Comparison of ENCODE assay signal across 9 cellular contexts in the genomic region with DNA sequence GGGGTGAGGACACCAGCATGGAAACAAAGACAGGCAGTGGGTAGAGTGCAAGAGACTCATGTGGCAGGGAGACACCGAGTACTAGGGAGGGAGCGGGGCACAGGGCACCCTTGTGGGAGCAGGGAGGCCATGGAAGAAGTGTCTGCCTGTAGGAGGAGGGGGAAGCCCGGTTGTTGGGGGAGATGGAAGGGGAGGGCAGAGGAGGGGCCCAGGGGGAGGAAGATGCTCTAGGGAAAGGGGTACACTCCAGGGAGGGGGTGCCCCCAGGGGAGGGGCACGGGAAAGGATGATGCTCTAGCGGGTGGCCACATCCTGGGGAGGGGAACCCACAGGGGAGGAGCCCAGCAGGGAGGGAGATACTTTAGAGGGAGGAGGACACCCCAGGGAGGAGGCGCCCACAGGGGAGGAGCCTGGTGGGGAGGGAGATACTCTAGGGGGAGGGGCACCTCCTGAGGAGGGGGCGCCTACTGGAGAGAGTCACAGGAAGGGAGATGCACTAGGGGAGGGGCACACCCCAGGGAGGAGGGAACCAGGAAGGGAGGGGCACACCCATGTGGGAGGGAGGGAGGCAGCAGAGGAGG. TPM values are rescaled to one million over a fixed set of nuclear protein-coding genes. Genes with fewer than 3 reads are reported as not detected.
DNase-seq lines count a peak whose midpoint lies in the region; ATAC-seq, FAIRE-seq and TF ChIP-seq lines count a peak whose summit lies in the region.
"Had no signal": no experiment of that assay in that cellular context is flagged by ENCODE, and none has a peak within 500 bp of the region (broad histone marks: within the 10 kb centered on the region; RNA-seq: fewer than 3 reads in every experiment).

No MANE protein-coding gene starts in this region.

- intact Hi-C loops in CD4-positive, alpha-beta T cell (cut with DNase I, micrococcal nuclease), result no loop called here
- intact Hi-C loops in activated CD4-positive, alpha-beta T cell treated with anti-CD3 and anti-CD28 coated beads, Interleukin-2, amount 10 ng/mL, durations not matched to agents 24 days and 14 days (cut with micrococcal nuclease), result no loop called here
- intact Hi-C loops in K562 (cut with micrococcal nuclease), result no loop called here
- intact Hi-C loops in ovary (cut with DNase I), result no loop called here

- no peaks in the 10 kb centered on the region for H3K79me2 ChIP-seq in K562 (ENCODE audit: control insufficient read depth, insufficient read depth, low read length)

- H3K36me3 Mint-ChIP-seq in CD4-positive, alpha-beta T cell (ENCODE audit: low read depth), result no peaks in the 10 kb centered on the region
- H3K36me3 Mint-ChIP-seq in activated CD4-positive, alpha-beta T cell treated with anti-CD3 and anti-CD28 coated beads, Interleukin-2, amount 10 ng/mL, durations not matched to agents 24 days and 14 days (ENCODE audit: low read depth), result peaks cover 3% of the 10 kb centered on the region

- POLR2A ChIA-PET in CD4-positive, alpha-beta T cell (lab: Charles Lee), result no interaction called here
- POLR2A ChIA-PET in K562 (lab: Yijun Ruan, JAX), result no interaction called here

- in situ Hi-C loops in K562 (cut with MboI), result no loop called here

- no peak for ATAC-seq in CD4-positive, alpha-beta T cell (ENCODE audit: poor library complexity)
- peak; percentile 60 for ATAC-seq in K562
- no peak for ATAC-seq in HG03108 (IDR thresholded peaks at IDR 0.05; ENCODE audit: unreplicated experiment)

- CTCF ChIA-PET in CD4-positive, alpha-beta T cell (lab: Charles Lee), result no interaction called here
- CTCF ChIA-PET in K562 (lab: Yijun Ruan, JAX; ENCODE audit: low intra/inter-chr PET ratio), result no interaction called here

- H3K4me3 ChIP-seq in K562 (no peak overlapping the region), ovary (no peak overlapping the region)

- no peak for TF ChIP-seq RAD21 in K562 (CRISPR knock-in tag; conservative IDR thresholded peaks at IDR 0.05 in 1 of 2, IDR thresholded peaks at IDR 0.05 in 1 of 2)

- TF ChIP-seq EP300 in K562 (IDR thresholded peaks at IDR 0.05; ENCODE audit: low read length) (no peak), ovary (IDR thresholded peaks at IDR 0.05) (no peak)

- H3K9me3 ChIP-seq in CD4-positive, alpha-beta T cell (ENCODE audit: control insufficient read depth, low read length), result peaks cover 4% of the 10 kb centered on the region
- H3K9me3 ChIP-seq in K562 (replicated peaks; ENCODE audit: control insufficient read depth, insufficient read depth, low read depth, low read length), result no peaks in the 10 kb centered on the region; the same call in 1 of the 2 replicates
- no peaks in the 10 kb centered on the region for H3K9me3 ChIP-seq in ovary

- WGBS in K562 (ENCODE audit: insufficient coverage, low coverage, missing lambda C conversion rate), result 6% methylated on average over 3 of the region's 7 CpGs
- 56 to 62% (median 60%) methylated on average over 7 of the region's 7 CpGs for WGBS in ovary, 3 donors

- TF ChIP-seq POLR2A in K562 (conservative IDR thresholded peaks at IDR 0.05) (no peak), ovary (IDR thresholded peaks at IDR 0.05) (no peak)

- H3K27me3 ChIP-seq in CD4-positive, alpha-beta T cell (ENCODE audit: control insufficient read depth, insufficient read depth, low read length), result no peaks in the 10 kb centered on the region
- H3K27me3 ChIP-seq in K562 (ENCODE audit: control insufficient read depth in 2 of 2, insufficient read depth in 2 of 2, low read length in 2 of 2), result peaks cover 7 to 41% of the 10 kb centered on the region in 2 experiments
- no peaks in the 10 kb centered on the region for H3K27me3 ChIP-seq in ovary

- no TSS peak for BruUV-seq in K562 (replicated peaks; lab: Mats Ljungman, UMichigan)

- peak in 9 of 10 experiments; percentile 51 to 83 (median 70) for DNase-seq in CD4-positive, alpha-beta T cell
- DNase-seq in activated CD4-positive, alpha-beta T cell treated with anti-CD3 and anti-CD28 coated beads, Interleukin-2, amount 10 ng/mL, durations not matched to agents 24 days and 14 days, result peak; percentile 96
- peak in 2 of 4 experiments; percentile 46 to 48 for DNase-seq in K562 (ENCODE audit: extremely low read depth in 1 of 4, low spot score in 3 of 4)
- DNase-seq in stimulated activated CD4-positive, alpha-beta T cell treated with anti-CD3 and anti-CD28 coated beads, Interleukin-2, amount 100 ng/mL, for 24 hours, result peak; percentile 49 to 58
- no peak for DNase-seq in NCI-H2107 treated with DMSO at 0.1 percent for 48 hours (lab: John Stamatoyannopoulos, UW; ENCODE audit: unreplicated experiment)
- DNase-seq in caudate nucleus (lab: John Stamatoyannopoulos, UW), result no peak
- no peak for DNase-seq in ovary
- DNase-seq: NCI-H1417 had no signal

- no peak overlapping the region for H3K27ac Mint-ChIP-seq in CD4-positive, alpha-beta T cell
- H3K27ac Mint-ChIP-seq in activated CD4-positive, alpha-beta T cell treated with anti-CD3 and anti-CD28 coated beads, Interleukin-2, amount 10 ng/mL, durations not matched to agents 24 days and 14 days, result peak overlapping the region; percentile 79

- H4K20me1 ChIP-seq in K562 (replicated peaks; ENCODE audit: control insufficient read depth, insufficient read depth, low read length), result no peaks in the 10 kb centered on the region

- H3K27ac ChIP-seq in CD4-positive, alpha-beta T cell (ENCODE audit: low read depth, low read length), result peak overlapping the region; percentile 56
- H3K27ac ChIP-seq in K562 (ENCODE audit: extremely low read depth, low read depth, low read length) (no peak overlapping the region), caudate nucleus (ENCODE audit: low read depth, low read length) (no peak overlapping the region), ovary (no peak overlapping the region)

- no peak for FAIRE-seq in K562 (lab: Jason Lieb, UNC)

- no peaks in the 10 kb centered on the region for H3K4me1 Mint-ChIP-seq in CD4-positive, alpha-beta T cell (ENCODE audit: low read depth)
- peaks cover 18% of the 10 kb centered on the region for H3K4me1 Mint-ChIP-seq in activated CD4-positive, alpha-beta T cell treated with anti-CD3 and anti-CD28 coated beads, Interleukin-2, amount 10 ng/mL, durations not matched to agents 24 days and 14 days

- peaks cover 0 to 8% of the 10 kb centered on the region in 2 experiments; a peak in 3 of 5 replicates for H3K4me1 ChIP-seq in K562 (replicated peaks in 1 of 2; ENCODE audit: control insufficient read depth in 2 of 2, insufficient read depth in 2 of 2, low read length in 2 of 2)
- H3K4me1 ChIP-seq in ovary (ENCODE audit: insufficient read depth), result no peaks in the 10 kb centered on the region

- H3K4me2 ChIP-seq in K562 (ENCODE audit: insufficient read depth, low read length), result no peak overlapping the region

- no peak overlapping the region for H3K9ac ChIP-seq in K562 (ENCODE audit: insufficient read depth in 1 of 2, low read depth in 2 of 2, low read length in 2 of 2)

- H3K27me3 Mint-ChIP-seq in CD4-positive, alpha-beta T cell, result peaks cover 18% of the 10 kb centered on the region
- peaks cover 2% of the 10 kb centered on the region for H3K27me3 Mint-ChIP-seq in activated CD4-positive, alpha-beta T cell treated with anti-CD3 and anti-CD28 coated beads, Interleukin-2, amount 10 ng/mL, durations not matched to agents 24 days and 14 days

- H3K36me3 ChIP-seq in K562 (ENCODE audit: control insufficient read depth, insufficient read depth, low read length) (no peaks in the 10 kb centered on the region), ovary (no peaks in the 10 kb centered on the region)

- H2AFZ ChIP-seq in K562 (ENCODE audit: low read depth, low read length), result no peak overlapping the region

- H3K9me3 Mint-ChIP-seq in CD4-positive, alpha-beta T cell, result peaks cover 4% of the 10 kb centered on the region
- H3K9me3 Mint-ChIP-seq in activated CD4-positive, alpha-beta T cell treated with anti-CD3 and anti-CD28 coated beads, Interleukin-2, amount 10 ng/mL, durations not matched to agents 24 days and 14 days, result peaks cover 6% of the 10 kb centered on the region

- H3K9me1 ChIP-seq in K562 (ENCODE audit: control insufficient read depth, insufficient read depth, low read length), result no peaks in the 10 kb centered on the region

- no peak for TF ChIP-seq CTCF in CD4-positive, alpha-beta T cell (IDR thresholded peaks at IDR 0.05)
- TF ChIP-seq CTCF in K562 (IDR thresholded peaks at IDR 0.05 in 2 of 3, conservative IDR thresholded peaks at IDR 0.05 in 1 of 3; ENCODE audit: insufficient read depth in 2 of 3, low read depth in 1 of 3, low read length in 3 of 3) (no peak), ovary (IDR thresholded peaks at IDR 0.05) (no peak)

- no peak overlapping the region for H3K4me3 Mint-ChIP-seq in CD4-positive, alpha-beta T cell
- peak overlapping the region; percentile 73 for H3K4me3 Mint-ChIP-seq in activated CD4-positive, alpha-beta T cell treated with anti-CD3 and anti-CD28 coated beads, Interleukin-2, amount 10 ng/mL, durations not matched to agents 24 days and 14 days

TF ChIP-seq in K562, 482 proteins besides CTCF, POLR2A, EP300 and RAD21 (continues in another document):
- TF ChIP-seq ZNF263 (CRISPR knock-in tag; IDR thresholded peaks at IDR 0.05; ENCODE audit: borderline replicate concordance), result peak; percentile 66; the same call in 1 of the 2 replicates
- no peak for TF ChIP-seq KDM4B (IDR thresholded peaks at IDR 0.05; ENCODE audit: borderline replicate concordance in 2 of 2, low read depth in 1 of 2)
- TF ChIP-seq KAT7 (CRISPR knock-in tag; IDR thresholded peaks at IDR 0.05; ENCODE audit: borderline replicate concordance), result no peak

RNA-seq across cellular contexts. Expression of a gene that starts 24.9 kb away (rescaled TPM):
- under 1 TPM; 0.05 to 0.34 TPM for total RNA-seq in CD4-positive, alpha-beta T cell
- 0.28 and 0.33 TPM in 2 replicates for total RNA-seq in activated CD4-positive, alpha-beta T cell treated with anti-CD3 and anti-CD28 coated beads, Interleukin-2, amount 10 ng/mL, durations not matched to agents 24 days and 14 days
- total RNA-seq in K562 (2011; cell fraction: chromatin; rRNA removed; ENCODE audit: low replicate concordance), result 7.2 and 17.1 TPM in 2 replicates
- total RNA-seq in K562 (2011; cell fraction: nucleolus; rRNA removed), result 12.9 and 14.3 TPM in 2 replicates
- 12.8 and 15.2 TPM in 2 replicates for total RNA-seq in K562 (2011; cell fraction: nucleoplasm; rRNA removed)
- total RNA-seq in K562 (2014; rRNA removed) (1.3 and 2.1 TPM in 2 replicates), K562 (2014; rRNA removed; fragmentation: Illumina TruSeq; extraction: Trizol) (0.29 and 0.69 TPM in 2 replicates), K562 (2015; rRNA removed; fragmentation: Illumina TruSeq; extraction: Trizol) (0.62 and 0.64 TPM in 2 replicates), K562 (2021) (1.5 and 2.0 TPM in 2 replicates), ovary (10 to 100 TPM in 1 of 7 donors, 1 to 10 TPM in 6; 5.1 to 13.0 (median 7.9) TPM)
- polyA plus RNA-seq in K562 (2011; rRNA removed) (1.7 and 3.0 TPM in 2 replicates), K562 (2014; fragmentation: Illumina TruSeq; extraction: Trizol) (1.1 and 1.9 TPM in 2 replicates), K562 (2014; fragmentation: Nextera tagmentation; extraction: Ambion mirVana) (under 1 TPM; 0.20 TPM), K562 (2014; rRNA removed) (1.8 and 2.1 TPM in 2 replicates), ovary (10 to 100 TPM in 1 of 2 donors, 1 to 10 TPM in 1; 2.4 to 11.4 TPM)
- polyA plus RNA-seq in K562 (2011; cell fraction: cytosol; rRNA removed), result 3.3 and 4.3 TPM in 2 replicates
- 7.2 and 7.8 TPM in 2 replicates for polyA plus RNA-seq in K562 (2011; cell fraction: nucleus; rRNA removed)
- 2.8 and 4.4 TPM in 2 replicates for polyA plus RNA-seq in K562 (2012)
- polyA minus RNA-seq in K562 (2011; rRNA and poly(A)+ RNA removed), result 1.4 and 2.1 TPM in 2 replicates
- polyA minus RNA-seq in K562 (2011; cell fraction: cytosol; rRNA and poly(A)+ RNA removed), result 1.1 and 4.8 TPM in 2 replicates
- 2.7 and 5.3 TPM in 2 replicates for polyA minus RNA-seq in K562 (2011; cell fraction: nucleus; rRNA and poly(A)+ RNA removed)

Comparison
In these comparisons a context has a peak if more than half of its experiments do, and no peak if none do; other contexts are left out.
1. DNase-seq: peak in CD4-positive, alpha-beta T cell (9 of 10), activated CD4-positive, alpha-beta T cell treated with anti-CD3 and anti-CD28 coated beads, Interleukin-2, amount 10 ng/mL, durations not matched to agents 24 days and 14 days (single experiment) and stimulated activated CD4-positive, alpha-beta T cell treated with anti-CD3 and anti-CD28 coated beads, Interleukin-2, amount 100 ng/mL, for 24 hours (2 of 2); none in NCI-H2107 treated with DMSO at 0.1 percent for 48 hours (single experiment), caudate nucleus (0 of 61) and ovary (0 of 5).